10 cellular contexts compared by ENCODE assay signal in the genomic region with DNA sequence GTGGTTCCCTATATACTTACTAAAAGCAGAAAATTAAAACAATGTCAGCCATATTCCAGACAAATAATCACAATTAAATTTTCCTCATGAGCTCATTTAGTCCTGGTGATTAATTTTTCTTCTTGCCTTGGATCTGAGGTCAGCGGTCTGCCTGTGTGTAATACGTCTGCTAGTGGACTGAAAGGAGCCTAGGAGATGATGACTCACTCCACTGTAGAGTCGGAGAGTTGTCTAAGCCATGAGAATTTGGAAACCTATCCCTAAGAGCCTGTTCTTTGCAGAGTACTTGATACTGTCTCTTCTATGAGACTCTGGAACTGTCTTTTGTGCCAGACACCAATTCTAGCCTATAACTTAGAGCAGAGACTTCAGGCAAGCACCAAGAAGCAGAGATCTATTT.
DNase-seq lines count a peak whose midpoint lies in the region; ATAC-seq and TF ChIP-seq lines count a peak whose summit lies in the region.
"Had no signal": no experiment of that assay in that cellular context is flagged by ENCODE, and none has a peak within 500 bp of the region (broad histone marks: within the 10 kb centered on the region; RNA-seq: fewer than 3 reads in every experiment).

No MANE protein-coding gene starts in this region.

- no peak for TF ChIP-seq CTCF in tibial artery (IDR thresholded peaks at IDR 0.05)
- TF ChIP-seq CTCF in Peyer's patch (IDR thresholded peaks at IDR 0.05): no peak

- intact Hi-C loops in left ventricle myocardium superior (cut with micrococcal nuclease) (no loop called here), Right ventricle myocardium superior (cut with DNase I) (no loop called here), tibial artery (cut with DNase I; ENCODE audit: low total_unique reads) (no loop called here)

- no peak overlapping the region for H3K27ac Mint-ChIP-seq in activated naive CD4-positive, alpha-beta T cell treated with anti-CD3 and anti-CD28 coated beads, Interleukin-2, amount 50 U/mL, for 72 hours
- H3K27ac Mint-ChIP-seq: activated naive CD4-positive, alpha-beta T cell treated with anti-CD3 and anti-CD28 coated beads, Interleukin-2, amount 50 U/mL, for 24 hours had no signal

- ATAC-seq in left ventricle myocardium superior (peak; percentile 43), Right ventricle myocardium superior (ENCODE audit: poor library complexity) (no peak)
- no peak for ATAC-seq in activated naive CD4-positive, alpha-beta T cell treated with anti-CD3 and anti-CD28 coated beads, Interleukin-2, amount 50 U/mL, for 72 hours

- TF ChIP-seq POLR2A in Peyer's patch (IDR thresholded peaks at IDR 0.05): no peak

- H3K27me3 ChIP-seq in SJSA1 (replicated peaks) (no peaks in the 10 kb centered on the region), tibial artery (no peaks in the 10 kb centered on the region), Peyer's patch (no peaks in the 10 kb centered on the region)
- H3K27me3 ChIP-seq: right atrium auricular region had no signal

- H3K9me3 ChIP-seq in SJSA1 (replicated peaks) (no peaks in the 10 kb centered on the region; the same call in 1 of the 2 replicates), tibial artery (no peaks in the 10 kb centered on the region), Peyer's patch (no peaks in the 10 kb centered on the region)
- H3K9me3 ChIP-seq: right atrium auricular region had no signal

- no peaks in the 10 kb centered on the region for H3K36me3 ChIP-seq in SJSA1
- no peaks in the 10 kb centered on the region for H3K36me3 ChIP-seq in tibial artery
- no peaks in the 10 kb centered on the region for H3K36me3 ChIP-seq in Peyer's patch
- H3K36me3 ChIP-seq: right atrium auricular region had no signal

- H3K4me1 ChIP-seq in SJSA1 (replicated peaks) (peaks cover 16% of the 10 kb centered on the region), tibial artery (no peaks in the 10 kb centered on the region), Peyer's patch (no peaks in the 10 kb centered on the region)
- H3K4me1 ChIP-seq: right atrium auricular region had no signal

- H3K4me3 ChIP-seq in SJSA1 (no peak overlapping the region), tibial artery (no peak overlapping the region), Peyer's patch (no peak overlapping the region)
- H3K4me3 ChIP-seq: right atrium auricular region had no signal

- peaks cover 0 to 6% of the 10 kb centered on the region in 2 donors for H3K36me3 Mint-ChIP-seq in activated naive CD4-positive, alpha-beta T cell treated with anti-CD3 and anti-CD28 coated beads, Interleukin-2, amount 50 U/mL, for 72 hours
- H3K36me3 Mint-ChIP-seq: activated naive CD4-positive, alpha-beta T cell treated with anti-CD3 and anti-CD28 coated beads, Interleukin-2, amount 50 U/mL, for 24 hours had no signal

- DNase-seq in left ventricle myocardium superior: no peak
- DNase-seq in Right ventricle myocardium superior: no peak
- DNase-seq in SJSA1 (ENCODE audit: low read depth in 1 of 2, low spot score in 2 of 2): peak; percentile 48 to 55
- peak; percentile 57 for DNase-seq in fibroblast of the conjunctiva (ENCODE audit: low read depth)
- DNase-seq in retina: no peak
- DNase-seq in tibial artery: no peak
- DNase-seq in Peyer's patch: no peak
- no peak for DNase-seq in activated naive CD4-positive, alpha-beta T cell treated with anti-CD3 and anti-CD28 coated beads, Interleukin-2, amount 50 U/mL, for 72 hours (ENCODE audit: low spot score in 2 of 2)

- H3K27ac ChIP-seq in SJSA1 (no peak overlapping the region), tibial artery (no peak overlapping the region), Peyer's patch (no peak overlapping the region)
- H3K27ac ChIP-seq: right atrium auricular region had no signal

- peaks cover 0 to 8% of the 10 kb centered on the region in 2 donors for H3K9me3 Mint-ChIP-seq in activated naive CD4-positive, alpha-beta T cell treated with anti-CD3 and anti-CD28 coated beads, Interleukin-2, amount 50 U/mL, for 72 hours
- H3K9me3 Mint-ChIP-seq: activated naive CD4-positive, alpha-beta T cell treated with anti-CD3 and anti-CD28 coated beads, Interleukin-2, amount 50 U/mL, for 24 hours had no signal

Comparison
In these comparisons a context has a peak if more than half of its experiments do, and no peak if none do; other contexts are left out.
1. DNase-seq: peak in SJSA1 (2 of 2) and fibroblast of the conjunctiva (single experiment); none in left ventricle myocardium superior (single experiment), Right ventricle myocardium superior (single experiment), retina (single experiment), tibial artery (0 of 2), Peyer's patch (0 of 3) and activated naive CD4-positive, alpha-beta T cell treated with anti-CD3 and anti-CD28 coated beads, Interleukin-2, amount 50 U/mL, for 72 hours (0 of 2).